8 cellular contexts compared by ENCODE assay signal in the genomic region with DNA sequence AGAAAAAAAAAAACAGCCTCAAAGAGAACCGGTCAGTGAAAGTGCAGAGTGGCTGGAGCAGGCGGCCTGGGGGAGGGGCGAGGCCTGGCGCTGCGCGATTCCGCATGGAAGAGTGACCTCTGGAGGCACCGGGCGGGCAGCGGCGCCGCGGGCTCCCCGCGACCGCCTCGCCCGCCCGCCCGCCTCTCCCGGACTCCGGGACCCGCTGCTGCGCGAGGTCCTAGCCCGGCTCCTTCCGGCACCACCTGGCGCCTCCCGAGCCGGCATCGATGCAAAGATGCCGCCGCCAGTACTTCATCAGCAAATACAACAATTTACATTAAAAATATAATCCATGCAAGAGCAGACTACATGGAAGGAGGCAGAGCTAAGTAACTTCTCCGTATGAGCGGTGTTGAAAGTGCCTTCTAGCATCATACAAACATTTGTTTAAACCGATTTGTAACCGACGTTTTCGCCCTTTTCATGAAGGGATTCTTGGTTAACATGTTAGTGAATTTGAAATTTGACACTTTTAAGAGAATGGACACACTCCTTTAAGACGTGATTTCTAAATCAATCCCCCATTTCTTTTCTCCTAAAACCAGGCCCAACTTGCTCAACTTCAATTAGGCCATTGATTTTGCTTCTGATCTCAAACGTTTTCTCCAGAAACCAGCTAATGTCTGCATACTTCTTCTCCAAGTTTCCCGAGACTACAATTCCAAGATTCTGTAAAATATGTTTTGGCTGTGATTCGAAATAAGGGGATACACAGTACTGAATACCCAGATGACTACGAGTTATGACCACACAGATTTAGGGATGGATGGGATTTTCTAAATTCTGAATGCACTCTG. TPM values are rescaled to one million over a fixed set of nuclear protein-coding genes. Genes with fewer than 3 reads are reported as not detected.
A peak's percentile ranks its signal among the peaks of the same experiment; 100 is the strongest.
DNase-seq lines count a peak whose midpoint lies in the region; ATAC-seq, FAIRE-seq and TF ChIP-seq lines count a peak whose summit lies in the region.

No MANE protein-coding gene starts in this region.

- H3K4me1 ChIP-seq in keratinocyte (ENCODE audit: control insufficient read depth, extremely low read depth, insufficient read depth, low read length) = peaks cover 38% of the 10 kb centered on the region
- peaks cover 11% of the 10 kb centered on the region for H3K4me1 ChIP-seq in skeletal muscle satellite cell (ENCODE audit: control insufficient read depth, insufficient read depth, low read length)

- H3K9me3 ChIP-seq in keratinocyte (ENCODE audit: control insufficient read depth, low read depth, low read length) = no peaks in the 10 kb centered on the region
- H3K9me3 ChIP-seq in skeletal muscle satellite cell (replicated peaks; ENCODE audit: low read length) = no peaks in the 10 kb centered on the region

- ATAC-seq in GM19351 (IDR thresholded peaks at IDR 0.05; ENCODE audit: unreplicated experiment) (no peak), HG03025 (IDR thresholded peaks at IDR 0.05; ENCODE audit: low FRiP score, unreplicated experiment) (no peak)

- no peak overlapping the region for H2AFZ ChIP-seq in keratinocyte (ENCODE audit: control insufficient read depth, low read length)

- TF ChIP-seq CTCF in choroid plexus epithelial cell (conservative IDR thresholded peaks at IDR 0.05; ENCODE audit: low read depth, low read length) = peak; percentile 39
- peak; percentile 34 to 69 (median 37) for TF ChIP-seq CTCF in keratinocyte (optimal IDR thresholded peaks at IDR 0.05 in 1 of 3, IDR thresholded peaks at IDR 0.05 in 1 of 3, conservative IDR thresholded peaks at IDR 0.05 in 1 of 3; ENCODE audit: extremely low read depth in 1 of 3, insufficient read depth in 2 of 3, low read length in 3 of 3)

- H3K27me3 ChIP-seq in keratinocyte (ENCODE audit: control insufficient read depth, extremely low read depth, insufficient read depth, low read length) = no peaks in the 10 kb centered on the region
- no peaks in the 10 kb centered on the region for H3K27me3 ChIP-seq in skeletal muscle satellite cell (ENCODE audit: control insufficient read depth, insufficient read depth, low read length)

- no peaks in the 10 kb centered on the region for H3K9me1 ChIP-seq in keratinocyte (ENCODE audit: control insufficient read depth, extremely low read depth, insufficient read depth, low read length)

- peak overlapping the region; percentile 84 for H3K27ac ChIP-seq in keratinocyte (ENCODE audit: control insufficient read depth, insufficient read depth, low read length)

- FAIRE-seq in keratinocyte (lab: Jason Lieb, UNC) = peak; percentile 43

- peaks cover 69% of the 10 kb centered on the region for H3K79me2 ChIP-seq in keratinocyte (ENCODE audit: control insufficient read depth, insufficient read depth, low read length)

- DNase-seq in EL = peak; percentile 80
- DNase-seq in LHCN-M2 (ENCODE audit: low read depth) = peak; percentile 82
- DNase-seq in SKM-1 (lab: John Stamatoyannopoulos, UW; ENCODE audit: unreplicated experiment) = peak; percentile 12
- DNase-seq in choroid plexus epithelial cell (ENCODE audit: low read depth) = peak; percentile 89
- DNase-seq in keratinocyte (ENCODE audit: low read depth, low spot score) = no peak

- H3K4me2 ChIP-seq in keratinocyte (ENCODE audit: control insufficient read depth, extremely low read depth, insufficient read depth, low read depth, low read length) = peak overlapping the region; percentile 86
- peak overlapping the region; percentile 88 for H3K4me2 ChIP-seq in skeletal muscle satellite cell (ENCODE audit: low read length)

- H3K9ac ChIP-seq in keratinocyte (ENCODE audit: control insufficient read depth, extremely low read depth, insufficient read depth, low read length) = peak overlapping the region; percentile 93
- peak overlapping the region; percentile 86 for H3K9ac ChIP-seq in skeletal muscle satellite cell (ENCODE audit: low read depth, low read length)

- H3K36me3 ChIP-seq in keratinocyte (ENCODE audit: control insufficient read depth in 2 of 2, extremely low read depth in 1 of 2, insufficient read depth in 2 of 2, low read length in 2 of 2) = peaks cover 0 to 6% of the 10 kb centered on the region in 2 experiments
- no peaks in the 10 kb centered on the region for H3K36me3 ChIP-seq in skeletal muscle satellite cell (ENCODE audit: insufficient read depth, low read length)

- dilution Hi-C loops in keratinocyte (cut with MboI; ENCODE audit: extremely low pct_ligation_motif_present, low sequenced_read_pairs) = no loop called here

- H3K4me3 ChIP-seq in choroid plexus epithelial cell (ENCODE audit: low read depth, low read length) (peak overlapping the region; percentile 87), keratinocyte (ENCODE audit: control insufficient read depth in 2 of 3, extremely low read depth in 1 of 3, insufficient read depth in 2 of 3, low read depth in 1 of 3, low read length in 3 of 3) (peak overlapping the region; percentile 86 to 95 (median 93)), skeletal muscle satellite cell (ENCODE audit: low read length) (peak overlapping the region; percentile 95)

- H4K20me1 ChIP-seq in keratinocyte (ENCODE audit: control insufficient read depth, extremely low read depth, insufficient read depth, low read length) = peaks cover 12% of the 10 kb centered on the region

RNA-seq across cellular contexts. Expression of gene EFNB2, which starts 2.1 kb away (rescaled TPM):
- 10.1 and 11.8 TPM in 2 replicates for total RNA-seq in LHCN-M2 (2014; rRNA removed)
- polyA plus RNA-seq in LHCN-M2 (2012) = 13.4 TPM
- 29.4 to 68.0 TPM (median 38.9 TPM) in 3 replicates for polyA plus RNA-seq in keratinocyte
- polyA plus RNA-seq in keratinocyte (2011; ENCODE audit: low read depth) = 15.9 TPM
- polyA plus RNA-seq in keratinocyte (2011; cell fraction: cytosol; rRNA removed) = 29.4 and 32.8 TPM in 2 replicates
- 74.1 and 79.8 TPM in 2 replicates for polyA plus RNA-seq in keratinocyte (2011; cell fraction: nucleus; rRNA removed)
- 23.1 and 66.7 TPM in 2 replicates for polyA plus RNA-seq in keratinocyte (2012; ENCODE audit: low replicate concordance)
- polyA minus RNA-seq in keratinocyte = 49.3 to 103 TPM (median 57.1 TPM) in 3 replicates
- polyA minus RNA-seq in keratinocyte (2011; cell fraction: cytosol; rRNA and poly(A)+ RNA removed) = 43.4 TPM
- polyA minus RNA-seq in keratinocyte (2011; cell fraction: nucleus; rRNA and poly(A)+ RNA removed) = 64.7 and 91.4 TPM in 2 replicates
- total RNA-seq in skeletal muscle satellite cell (2012; rRNA removed) = 4.6 and 6.1 TPM in 2 replicates

RNA-seq across cellular contexts. Expression of gene ARGLU1, which starts 34.6 kb away (rescaled TPM):
- total RNA-seq in LHCN-M2 (2014; rRNA removed) = 59.8 and 64.0 TPM in 2 replicates
- polyA plus RNA-seq in LHCN-M2 (2012) = 34.8 TPM
- polyA plus RNA-seq in keratinocyte = 33.0 to 96.8 TPM (median 75.8 TPM) in 3 replicates
- 302 TPM for polyA plus RNA-seq in keratinocyte (2011; ENCODE audit: low read depth)
- 14.5 and 18.8 TPM in 2 replicates for polyA plus RNA-seq in keratinocyte (2011; cell fraction: cytosol; rRNA removed)
- 213 and 302 TPM in 2 replicates for polyA plus RNA-seq in keratinocyte (2011; cell fraction: nucleus; rRNA removed)
- 38.4 and 51.4 TPM in 2 replicates for polyA plus RNA-seq in keratinocyte (2012; ENCODE audit: low replicate concordance)
- 1.2 to 14.4 TPM (median 6.1 TPM) in 3 replicates for polyA minus RNA-seq in keratinocyte
- polyA minus RNA-seq in keratinocyte (2011; cell fraction: cytosol; rRNA and poly(A)+ RNA removed) = 10.4 TPM
- 30.1 and 37.9 TPM in 2 replicates for polyA minus RNA-seq in keratinocyte (2011; cell fraction: nucleus; rRNA and poly(A)+ RNA removed)
- 25.3 and 36.0 TPM in 2 replicates for total RNA-seq in skeletal muscle satellite cell (2012; rRNA removed)
